Comparison of ENCODE assay signal across 9 cellular contexts in genomic region chr6:319177-320131, GRCh38. TPM values are rescaled to one million over a fixed set of nuclear protein-coding genes. Genes with fewer than 3 reads are reported as not detected.
DNase-seq lines count a peak whose midpoint lies in the region; ATAC-seq, FAIRE-seq and TF ChIP-seq lines count a peak whose summit lies in the region.
"Had no signal": no experiment of that assay in that cellular context is flagged by ENCODE, and none has a peak within 500 bp of the region (broad histone marks: within the 10 kb centered on the region; RNA-seq: fewer than 3 reads in every experiment).

No MANE protein-coding gene starts in this region.

- H3K4me3 Mint-ChIP-seq in activated CD8-positive, alpha-beta T cell treated with anti-CD3 and anti-CD28 coated beads for 36 hours, result no peak overlapping the region
- H3K4me3 Mint-ChIP-seq in activated CD8-positive, alpha-beta T cell treated with anti-CD3 and anti-CD28 coated beads, Interleukin-2, amount 10 ng/mL, durations not matched to agents 7 days and 5 days, result no peak overlapping the region
- no peak overlapping the region for H3K4me3 Mint-ChIP-seq in memory B cell

- H3K27ac ChIP-seq in tibial nerve, result no peak overlapping the region

- POLR2A ChIA-PET in activated CD8-positive, alpha-beta T cell treated with anti-CD3 and anti-CD28 coated beads for 36 hours (lab: Charles Lee), result interaction anchor here (0.8 to 0.9 kb wide), 3 partner anchors 27 to 73 kb away, joined by 3 read pairs; partner anchors contain the start of gene DUSP22
- POLR2A ChIA-PET in activated CD8-positive, alpha-beta T cell treated with anti-CD3 and anti-CD28 coated beads, Interleukin-2, amount 10 ng/mL, durations not matched to agents 7 days and 5 days (lab: Charles Lee), result interaction anchor here (0.7 kb wide), 1 partner anchor 27 kb away, joined by 4 read pairs; the partner anchor contains the start of gene DUSP22

- no peak for DNase-seq in activated CD8-positive, alpha-beta T cell treated with anti-CD3 and anti-CD28 coated beads for 36 hours
- DNase-seq in activated CD8-positive, alpha-beta T cell treated with anti-CD3 and anti-CD28 coated beads, Interleukin-2, amount 10 ng/mL, durations not matched to agents 7 days and 5 days, result no peak
- DNase-seq in GM20000 (ENCODE audit: low spot score) (peak; percentile 76), memory B cell (ENCODE audit: low spot score in 2 of 2) (no peak), tibial nerve (ENCODE audit: low spot score in 2 of 2) (no peak), HPDE6-E6E7 (ENCODE audit: extremely low spot score) (no peak), urothelium cell line (ENCODE audit: low spot score) (no peak)
- DNase-seq: NCI-H526 treated with DMSO at 0.1 percent for 48 hours had no signal

- no peaks in the 10 kb centered on the region for H3K27me3 ChIP-seq in tibial nerve

- no peaks in the 10 kb centered on the region for H3K9me3 Mint-ChIP-seq in activated CD8-positive, alpha-beta T cell treated with anti-CD3 and anti-CD28 coated beads for 36 hours
- no peaks in the 10 kb centered on the region for H3K9me3 Mint-ChIP-seq in activated CD8-positive, alpha-beta T cell treated with anti-CD3 and anti-CD28 coated beads, Interleukin-2, amount 10 ng/mL, durations not matched to agents 7 days and 5 days (ENCODE audit: insufficient read depth)
- no peaks in the 10 kb centered on the region for H3K9me3 Mint-ChIP-seq in memory B cell

- WGBS in tibial nerve, 2 donors, result 85 to 88% methylated on average over 14 of the region's 14 CpGs

- H3K36me3 Mint-ChIP-seq in activated CD8-positive, alpha-beta T cell treated with anti-CD3 and anti-CD28 coated beads for 36 hours (ENCODE audit: low read depth), result peaks cover 4% of the 10 kb centered on the region
- H3K36me3 Mint-ChIP-seq in activated CD8-positive, alpha-beta T cell treated with anti-CD3 and anti-CD28 coated beads, Interleukin-2, amount 10 ng/mL, durations not matched to agents 7 days and 5 days (ENCODE audit: low read depth), result peaks cover 5% of the 10 kb centered on the region
- H3K36me3 Mint-ChIP-seq in memory B cell, result peaks cover 12% of the 10 kb centered on the region

- no peak overlapping the region for H3K27ac Mint-ChIP-seq in activated CD8-positive, alpha-beta T cell treated with anti-CD3 and anti-CD28 coated beads for 36 hours
- H3K27ac Mint-ChIP-seq in activated CD8-positive, alpha-beta T cell treated with anti-CD3 and anti-CD28 coated beads, Interleukin-2, amount 10 ng/mL, durations not matched to agents 7 days and 5 days, result no peak overlapping the region
- no peak overlapping the region for H3K27ac Mint-ChIP-seq in memory B cell

- TF ChIP-seq EP300 in tibial nerve (IDR thresholded peaks at IDR 0.05), result no peak

- no peak for TF ChIP-seq CTCF in activated CD8-positive, alpha-beta T cell treated with anti-CD3 and anti-CD28 coated beads for 36 hours (IDR thresholded peaks at IDR 0.05)
- no peak for TF ChIP-seq CTCF in GM20000 (IDR thresholded peaks at IDR 0.05; ENCODE audit: extremely low read depth, missing control alignments)
- TF ChIP-seq CTCF in tibial nerve (IDR thresholded peaks at IDR 0.05), result no peak

- H3K36me3 ChIP-seq in tibial nerve, result no peaks in the 10 kb centered on the region

- H3K4me1 ChIP-seq in tibial nerve, result peaks cover 0 to 19% (median 2%) of the 10 kb centered on the region in 4 donors

- intact Hi-C loops in activated CD8-positive, alpha-beta T cell treated with anti-CD3 and anti-CD28 coated beads for 36 hours (cut with micrococcal nuclease), result no loop called here

- no peak for FAIRE-seq in urothelium cell line (lab: Jason Lieb, UNC)

- no peak overlapping the region for H3K4me3 ChIP-seq in tibial nerve

- no peaks in the 10 kb centered on the region for H3K27me3 Mint-ChIP-seq in activated CD8-positive, alpha-beta T cell treated with anti-CD3 and anti-CD28 coated beads for 36 hours
- H3K27me3 Mint-ChIP-seq in activated CD8-positive, alpha-beta T cell treated with anti-CD3 and anti-CD28 coated beads, Interleukin-2, amount 10 ng/mL, durations not matched to agents 7 days and 5 days (ENCODE audit: low read depth), result no peaks in the 10 kb centered on the region
- no peaks in the 10 kb centered on the region for H3K27me3 Mint-ChIP-seq in memory B cell

- no peak for TF ChIP-seq POLR2A in tibial nerve (IDR thresholded peaks at IDR 0.05)

- H3K9me3 ChIP-seq in tibial nerve, result no peaks in the 10 kb centered on the region

- CTCF ChIA-PET in activated CD8-positive, alpha-beta T cell treated with anti-CD3 and anti-CD28 coated beads for 36 hours (lab: Charles Lee), result interaction anchor here (0.9 to 1.2 kb wide), 2 partner anchors 14 to 21 kb away, joined by 3 to 4 read pairs; no protein-coding TSS in a partner anchor
- CTCF ChIA-PET in activated CD8-positive, alpha-beta T cell treated with anti-CD3 and anti-CD28 coated beads, Interleukin-2, amount 10 ng/mL, durations not matched to agents 7 days and 5 days (lab: Charles Lee), result no interaction called here

- H3K4me1 Mint-ChIP-seq in activated CD8-positive, alpha-beta T cell treated with anti-CD3 and anti-CD28 coated beads for 36 hours (ENCODE audit: low read depth), result peaks cover 26% of the 10 kb centered on the region
- peaks cover 19% of the 10 kb centered on the region for H3K4me1 Mint-ChIP-seq in activated CD8-positive, alpha-beta T cell treated with anti-CD3 and anti-CD28 coated beads, Interleukin-2, amount 10 ng/mL, durations not matched to agents 7 days and 5 days (ENCODE audit: low read depth)
- peaks cover 39% of the 10 kb centered on the region for H3K4me1 Mint-ChIP-seq in memory B cell

- peak; percentile 46 for ATAC-seq in activated CD8-positive, alpha-beta T cell treated with anti-CD3 and anti-CD28 coated beads for 36 hours
- no peak for ATAC-seq in activated CD8-positive, alpha-beta T cell treated with anti-CD3 and anti-CD28 coated beads, Interleukin-2, amount 10 ng/mL, durations not matched to agents 7 days and 5 days
- ATAC-seq in HG03095 (IDR thresholded peaks at IDR 0.05; ENCODE audit: unreplicated experiment), result peak; percentile 40
- ATAC-seq in memory B cell (ENCODE audit: low read depth), result peak; percentile 48

RNA-seq across cellular contexts. Expression of gene DUSP22, which starts 27.2 kb away (rescaled TPM):
- total RNA-seq in activated CD8-positive, alpha-beta T cell treated with anti-CD3 and anti-CD28 coated beads for 36 hours, result 10 to 100 TPM; 32.5 to 34.2 TPM
- 10 to 100 TPM; 32.6 to 33.2 TPM for total RNA-seq in activated CD8-positive, alpha-beta T cell treated with anti-CD3 and anti-CD28 coated beads, Interleukin-2, amount 10 ng/mL, durations not matched to agents 7 days and 5 days
- 10 to 100 TPM; 53.2 to 89.8 (median 73.7) TPM for total RNA-seq in tibial nerve
